27 cellular contexts compared by ENCODE assay signal in the genomic region with DNA sequence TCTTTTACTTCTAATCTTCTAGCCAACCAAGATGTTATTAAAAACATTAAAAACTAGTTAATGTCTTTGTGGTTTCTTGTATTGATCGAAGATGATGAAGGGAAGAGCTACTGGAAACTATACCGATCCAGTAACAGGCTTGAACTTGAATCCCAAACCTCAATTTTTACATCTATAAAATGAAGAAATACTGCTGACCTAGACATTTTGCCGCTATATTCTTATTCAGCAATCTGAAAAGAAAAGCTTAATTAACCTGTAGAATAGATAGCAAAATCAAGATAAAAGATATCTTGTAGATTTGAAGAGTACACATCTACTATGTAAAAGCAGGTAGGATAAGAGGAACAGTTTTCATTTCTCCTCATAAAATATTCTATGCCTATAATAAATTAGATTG.
"Had no signal": no experiment of that assay in that cellular context is flagged by ENCODE, and none has a peak within 500 bp of the region (broad histone marks: within the 10 kb centered on the region; RNA-seq: fewer than 3 reads in every experiment).

No MANE protein-coding gene starts in this region.

- H3K9me3 ChIP-seq: ovary, prostate gland, spleen, suprapubic skin, testis, tibial artery, transverse colon, upper lobe of right lung, uterus had no signal

- H3K4me1 ChIP-seq: prostate gland, spleen, testis, tibial artery, transverse colon, upper lobe of right lung, uterus had no signal

- H3K9ac ChIP-seq: neural progenitor cell had no signal

- H3K4me2 ChIP-seq: neural progenitor cell, smooth muscle cell had no signal

- DNase-seq: naive thymus-derived CD4-positive, alpha-beta T cell; natural killer cell; occipital lobe; ovary; right cardiac atrium; spleen; stimulated activated CD4-positive, alpha-beta T cell treated with anti-CD3 and anti-CD28 coated beads, Interleukin-12 subunit alpha, Interleukin-12 subunit beta, amount 100 ng/mL, for 4 hours; stimulated activated CD4-positive, alpha-beta T cell treated with anti-CD3 and anti-CD28 coated beads, Interleukin-1b, Interleukin-23, amount 100 ng/mL, for 48 hours; stimulated activated CD4-positive, alpha-beta T cell treated with anti-CD3 and anti-CD28 coated beads, Interleukin-4, amount 100 ng/mL, for 1 hour; stimulated activated CD4-positive, alpha-beta T cell treated with anti-CD3 and anti-CD28 coated beads, Interleukin-4, amount 100 ng/mL, for 4 hours; stimulated activated CD8-positive, alpha-beta memory T cell treated with anti-CD3 and anti-CD28 coated beads, Interleukin-4, amount 100 ng/mL, for 48 hours; stimulated activated naive CD4-positive, alpha-beta T cell; stimulated activated naive CD8-positive, alpha-beta T cell treated with anti-CD3 and anti-CD28 coated beads, Interleukin-15, amount 100 ng/mL, for 72 hours; stimulated activated naive CD8-positive, alpha-beta T cell treated with anti-CD3 and anti-CD28 coated beads, Interleukin-15, Interleukin-2, amounts not matched to agents 100 U/mL and 50 U/mL, for 24 hours; substantia nigra; testis; tibial artery; transverse colon; upper lobe of right lung; uterus had no signal

- H3K36me3 ChIP-seq: neural progenitor cell, ovary, prostate gland, spleen, suprapubic skin, tibial artery, transverse colon, upper lobe of right lung, uterus had no signal

- H2AFZ ChIP-seq: neural progenitor cell had no signal

- ATAC-seq: naive thymus-derived CD4-positive, alpha-beta T cell; natural killer cell; right cardiac atrium; sciatic nerve; stimulated activated memory B cell treated with anti-CD40 and anti-IgM and Interleukin-4, amounts not matched to agents 10 μg/mL and 1 μg/mL and 100 μg/mL, for 72 hours; stimulated activated naive CD8-positive, alpha-beta T cell treated with anti-CD3 and anti-CD28 coated beads, Interleukin-15, amount 100 ng/mL, for 72 hours; stimulated activated naive CD8-positive, alpha-beta T cell treated with anti-CD3 and anti-CD28 coated beads, Interleukin-15, Interleukin-2, amounts not matched to agents 100 U/mL and 50 U/mL, for 24 hours; upper lobe of right lung had no signal

- H3K4me3 ChIP-seq: neural progenitor cell, ovary, prostate gland, skin epidermis, smooth muscle cell, spleen, suprapubic skin, testis, tibial artery, transverse colon, upper lobe of right lung, uterus had no signal

- H3K27me3 ChIP-seq: neural progenitor cell, ovary, spleen, suprapubic skin, testis, tibial artery, transverse colon, upper lobe of right lung, uterus had no signal

- H3K27ac ChIP-seq: neural progenitor cell, ovary, prostate gland, skin epidermis, spleen, suprapubic skin, testis, tibial artery, transverse colon, upper lobe of right lung, uterus had no signal
